ENCODE assay signal across 1 cellular context in the genomic region with DNA sequence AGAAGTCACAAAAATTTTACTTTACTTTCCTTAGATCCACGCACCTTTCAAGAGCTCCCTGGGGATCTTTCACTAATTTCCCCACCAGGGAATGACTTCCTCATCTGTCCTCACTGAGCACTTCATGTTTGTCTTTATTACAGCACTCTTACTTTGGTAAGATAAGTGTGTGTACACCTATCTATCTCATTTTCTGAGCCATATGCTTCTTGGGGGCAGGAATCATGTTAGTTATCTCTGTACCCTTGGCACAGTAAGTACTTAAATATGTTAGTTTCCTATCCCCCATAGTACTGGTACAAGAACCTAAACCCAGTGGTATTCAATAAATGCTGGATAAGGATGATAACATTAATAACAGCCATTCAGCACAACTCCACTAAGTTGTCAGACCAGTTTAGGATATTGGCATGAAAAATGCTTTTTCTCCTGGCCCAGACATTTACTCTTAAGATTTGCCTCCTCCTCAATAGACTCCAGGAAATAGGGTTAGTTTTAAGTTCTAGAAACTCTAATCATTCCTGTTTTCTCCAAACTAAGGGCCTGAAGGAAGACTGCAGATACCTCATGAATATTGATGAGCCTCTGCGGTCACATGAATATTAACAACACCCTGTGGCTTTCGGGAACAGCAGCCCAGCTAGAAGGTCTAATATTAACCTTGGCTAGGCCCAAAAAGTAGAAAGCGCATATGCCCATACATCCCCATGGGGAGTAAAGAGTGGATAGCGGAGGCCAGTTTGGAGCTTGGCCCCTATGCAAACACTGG.
TF ChIP-seq lines count a peak whose summit lies in the region.

No MANE protein-coding gene starts in this region.

TF ChIP-seq in GM12878, 131 proteins besides CTCF, POLR2A, EP300 and RAD21:
- TF ChIP-seq FOXK2 (IDR thresholded peaks at IDR 0.05) (no peak), SPI1 (IDR thresholded peaks at IDR 0.05; ENCODE audit: borderline replicate concordance, insufficient read depth, low read depth, low read length) (no peak), ASH2L (IDR thresholded peaks at IDR 0.05; ENCODE audit: borderline replicate concordance, low read depth) (no peak)
